Comparison of ENCODE assay signal across 1 cellular context in the genomic region with DNA sequence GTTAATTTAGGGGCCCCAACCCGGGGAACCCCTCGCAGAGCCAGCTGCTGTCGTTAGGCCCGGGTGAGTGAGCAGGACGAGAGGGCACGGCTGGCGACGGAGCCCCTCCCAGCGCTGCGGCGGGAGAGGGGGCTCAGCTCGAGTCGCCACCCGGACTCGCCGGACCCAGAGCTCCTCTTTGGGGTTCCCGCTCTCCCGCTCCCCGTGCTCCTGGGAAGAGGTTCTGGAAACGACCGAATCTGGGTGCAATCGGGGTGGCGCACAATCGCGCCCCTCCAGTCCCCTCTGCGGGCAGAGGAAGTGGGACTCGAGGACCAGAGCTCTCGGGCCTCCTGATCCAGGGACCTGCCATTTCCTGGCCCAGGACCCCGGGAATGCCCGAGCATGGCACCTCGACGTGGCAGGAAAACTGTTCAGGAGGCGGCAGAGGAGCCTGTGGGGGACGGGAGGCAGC.
TF ChIP-seq lines count a peak whose summit lies in the region.

No MANE protein-coding gene starts in this region.

TF ChIP-seq in H1, 55 proteins besides CTCF, POLR2A, EP300 and RAD21:
- no peak for TF ChIP-seq USF2 (IDR thresholded peaks at IDR 0.05; ENCODE audit: low read length)
- peak; percentile 33 for TF ChIP-seq KDM4A (IDR thresholded peaks at IDR 0.05; ENCODE audit: low read depth, low read length, severe bottlenecking)
- TF ChIP-seq, protein P1, sequence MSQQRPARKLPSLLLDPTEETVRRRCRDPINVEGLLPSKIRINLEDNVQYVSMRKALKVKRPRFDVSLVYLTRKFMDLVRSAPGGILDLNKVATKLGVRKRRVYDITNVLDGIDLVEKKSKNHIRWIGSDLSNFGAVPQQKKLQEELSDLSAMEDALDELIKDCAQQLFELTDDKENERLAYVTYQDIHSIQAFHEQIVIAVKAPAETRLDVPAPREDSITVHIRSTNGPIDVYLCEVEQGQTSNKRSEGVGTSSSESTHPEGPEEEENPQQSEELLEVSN (IDR thresholded peaks at IDR 0.05), result peak; percentile 62; the same call in 1 of the 2 replicates
- TF ChIP-seq PHF8 (conservative IDR thresholded peaks at IDR 0.05; ENCODE audit: low read depth, low read length), result peak; percentile 41
